Comparison of ENCODE assay signal across 24 cellular contexts in genomic region chr5:175621971-175622370, GRCh38. TPM values are rescaled to one million over a fixed set of nuclear protein-coding genes. Genes with fewer than 3 reads are reported as not detected.
"Had no signal": no experiment of that assay in that cellular context is flagged by ENCODE, and none has a peak within 500 bp of the region (broad histone marks: within the 10 kb centered on the region; RNA-seq: fewer than 3 reads in every experiment).

No MANE protein-coding gene starts in this region.

- H3K4me3 ChIP-seq: K562 had no signal

- H3K36me3 Mint-ChIP-seq: IgD-negative memory B cell had no signal

- H3K27ac ChIP-seq: HL-60, KMS-11, RWPE1 had no signal

- H3K27ac Mint-ChIP-seq: IgD-negative memory B cell had no signal

- H3K9ac ChIP-seq: KMS-11 had no signal

- H3K4me2 ChIP-seq: KMS-11 had no signal

- H3K4me3 Mint-ChIP-seq: IgD-negative memory B cell had no signal

- DNase-seq: Kasumi-1, MM.1S, NCI-H1092 treated with DMSO at 0.1 percent for 48 hours, NCI-H1436, NCI-H187, NCI-H2029, NCI-H2081 treated with DMSO at 0.1 percent for 48 hours, NCI-H2171, NCI-H226, NCI-H446, NCI-H510A, NCI-H524 treated with DMSO at 0.1 percent for 48 hours, NCI-H69, NCI-H774, PC-3, SHP77 had no signal

- ATAC-seq: K562, Panc1, PC-3, SK-N-SH treated with all-trans-retinoic acid at 6 μM for 48 hours had no signal

RNA-seq across cellular contexts. Expression of gene HRH2, which starts 35.9 kb away (rescaled TPM):
- total RNA-seq: K562, OCI-LY7, PC-3 had no signal
